In the genomic region with DNA sequence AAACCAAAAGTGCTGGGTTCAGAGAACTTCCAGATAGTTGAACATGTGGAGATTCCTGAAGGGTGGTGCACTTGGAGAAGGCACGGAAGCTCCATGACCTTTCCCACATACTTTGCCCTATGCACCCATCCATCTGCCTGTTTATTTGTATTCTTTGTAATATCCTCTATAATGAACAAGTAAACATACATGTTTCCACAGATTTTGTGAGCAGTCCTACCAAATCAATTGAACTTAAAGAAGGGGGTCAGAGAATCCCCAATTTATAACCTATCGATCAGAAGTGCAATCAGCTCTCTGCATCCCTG, we compare ENCODE assay signal across 31 cellular contexts.
"Had no signal": no experiment of that assay in that cellular context is flagged by ENCODE, and none has a peak within 500 bp of the region (broad histone marks: within the 10 kb centered on the region; RNA-seq: fewer than 3 reads in every experiment).

No MANE protein-coding gene starts in this region.

- H3K27me3 ChIP-seq: neutrophil, ovary, thyroid gland, upper lobe of left lung, vagina had no signal

- ATAC-seq: activated CD8-positive, alpha-beta T cell treated with anti-CD3 and anti-CD28 coated beads for 36 hours; activated naive CD8-positive, alpha-beta T cell treated with anti-CD3 and anti-CD28 coated beads, Interleukin-2, amount 50 U/mL, for 24 hours; left cardiac atrium; left ventricle myocardium superior; psoas muscle; stimulated activated memory B cell treated with anti-CD40 and anti-IgM and Interleukin-4, amounts not matched to agents 10 μg/mL and 1 μg/mL and 100 μg/mL, for 72 hours; stimulated activated naive CD8-positive, alpha-beta T cell treated with anti-CD3 and anti-CD28 coated beads, Interleukin-15, amount 100 ng/mL, for 72 hours had no signal

- H3K27ac ChIP-seq: neutrophil, ovary, psoas muscle, thyroid gland, upper lobe of left lung, vagina, WERI-Rb-1 had no signal

- H3K9me3 ChIP-seq: neutrophil, ovary, thyroid gland, upper lobe of left lung, vagina had no signal

- FAIRE-seq: frontal cortex had no signal

- H3K4me3 ChIP-seq: ovary, psoas muscle, smooth muscle cell, thyroid gland, upper lobe of left lung, vagina had no signal

- H3K36me3 ChIP-seq: neutrophil, ovary, thyroid gland, upper lobe of left lung, vagina, WERI-Rb-1 had no signal

- H3K4me1 Mint-ChIP-seq: mesothelial cell of epicardium had no signal

- DNase-seq: activated CD4-positive, alpha-beta T cell treated with anti-CD3 and anti-CD28 coated beads, Interleukin-2, amount 10 ng/mL, durations not matched to agents 7 days and 5 days; activated CD4-positive, CD25-positive, alpha-beta regulatory T cell treated with anti-CD3 and anti-CD28 coated beads, Interleukin-2, amount 50 U/mL, for 72 hours; activated CD8-positive, alpha-beta T cell treated with anti-CD3 and anti-CD28 coated beads for 36 hours; activated naive CD8-positive, alpha-beta T cell treated with anti-CD3 and anti-CD28 coated beads, Interleukin-2, amount 50 U/mL, for 24 hours; activated T-cell treated with anti-CD3 and anti-CD28 coated beads, Interleukin-2, amount 50 U/mL, for 48 hours; amygdala; central memory CD4-positive, alpha-beta T cell; dermis blood vessel endothelial cell; effector CD8-positive, alpha-beta T cell; islet precursor cell; left cardiac atrium; left ventricle myocardium superior; naive B cell; nephron progenitor cell; ovary; psoas muscle; stimulated activated CD4-positive, alpha-beta T cell treated with anti-CD3 and anti-CD28 coated beads, Interleukin-1b, Interleukin-23, amount 100 ng/mL, for 48 hours; stimulated activated CD4-positive, alpha-beta T cell treated with anti-CD3 and anti-CD28 coated beads, Interleukin-4, amount 100 ng/mL, for 4 hours; stimulated activated CD8-positive, alpha-beta memory T cell treated with anti-CD3 and anti-CD28 coated beads, Interleukin-4, amount 100 ng/mL, for 48 hours; stimulated activated naive CD8-positive, alpha-beta T cell treated with anti-CD3 and anti-CD28 coated beads, Interleukin-15, amount 100 ng/mL, for 72 hours; thyroid gland; upper lobe of left lung; WERI-Rb-1 had no signal

- H3K4me2 ChIP-seq: smooth muscle cell had no signal

- H3K27ac Mint-ChIP-seq: activated CD4-positive, alpha-beta T cell treated with anti-CD3 and anti-CD28 coated beads, Interleukin-2, amount 10 ng/mL, durations not matched to agents 7 days and 5 days; activated CD8-positive, alpha-beta T cell treated with anti-CD3 and anti-CD28 coated beads for 36 hours; activated naive CD4-positive, alpha-beta T cell treated with anti-CD3 and anti-CD28 coated beads, Interleukin-2, amount 50 U/mL, for 24 hours; activated naive CD8-positive, alpha-beta T cell treated with anti-CD3 and anti-CD28 coated beads, Interleukin-2, amount 50 U/mL, for 24 hours; activated T-helper 2 cell treated with anti-CD3 and anti-CD28 coated beads, Interferon-gamma antibody, Interleukin-2, Interleukin-4, amounts not matched to agents 10 μg/mL and 5 μg/mL and 100 μg/mL, durations not matched to agents 14 hours and 24 hours and 36 hours; mesothelial cell of epicardium; naive B cell; nephron progenitor cell; stimulated activated memory B cell treated with anti-CD40 and anti-IgM and Interleukin-4, amounts not matched to agents 10 μg/mL and 1 μg/mL and 100 μg/mL, for 72 hours; stimulated activated naive CD8-positive, alpha-beta T cell treated with anti-CD3 and anti-CD28 coated beads, Interleukin-15, amount 100 ng/mL, for 72 hours had no signal

- H3K4me1 ChIP-seq: psoas muscle, thyroid gland, vagina had no signal

- H3K4me3 Mint-ChIP-seq: activated CD4-positive, alpha-beta T cell treated with anti-CD3 and anti-CD28 coated beads, Interleukin-2, amount 10 ng/mL, durations not matched to agents 7 days and 5 days; activated CD8-positive, alpha-beta T cell treated with anti-CD3 and anti-CD28 coated beads for 36 hours; activated naive CD4-positive, alpha-beta T cell treated with anti-CD3 and anti-CD28 coated beads, Interleukin-2, amount 50 U/mL, for 24 hours; activated naive CD8-positive, alpha-beta T cell treated with anti-CD3 and anti-CD28 coated beads, Interleukin-2, amount 50 U/mL, for 24 hours; mesothelial cell of epicardium; naive B cell; nephron progenitor cell; stimulated activated memory B cell treated with anti-CD40 and anti-IgM and Interleukin-4, amounts not matched to agents 10 μg/mL and 1 μg/mL and 100 μg/mL, for 72 hours; stimulated activated naive CD8-positive, alpha-beta T cell treated with anti-CD3 and anti-CD28 coated beads, Interleukin-15, amount 100 ng/mL, for 72 hours had no signal
